Comparison of ENCODE assay signal across 8 cellular contexts in genomic region chr6:22147983-22148797, GRCh38.
DNase-seq lines count a peak whose midpoint lies in the region; ATAC-seq and TF ChIP-seq lines count a peak whose summit lies in the region.

No MANE protein-coding gene starts in this region.

- no peaks in the 10 kb centered on the region for H3K27me3 ChIP-seq in Caco-2 (replicated peaks; ENCODE audit: control insufficient read depth, insufficient read depth, low read length)
- H3K27me3 ChIP-seq in adrenal gland: no peaks in the 10 kb centered on the region
- no peaks in the 10 kb centered on the region for H3K27me3 ChIP-seq in upper lobe of right lung

- H3K27ac ChIP-seq in adrenal gland (peak overlapping the region in 1 of 5 donors; percentile 45), upper lobe of right lung (no peak overlapping the region)

- POLR2A ChIA-PET in Caco-2 (lab: Charles Lee): no interaction called here

- H3K27ac Mint-ChIP-seq in Caco-2 (ENCODE audit: unreplicated experiment): peak overlapping the region; percentile 46

- peak overlapping the region; percentile 18 for H3K4me3 Mint-ChIP-seq in Caco-2 (ENCODE audit: unreplicated experiment)

- intact Hi-C loops in Caco-2 (cut with micrococcal nuclease; ENCODE audit: unreplicated experiment) (loop anchor here (10.0 kb wide), 1 partner anchor 553 kb away; the partner anchor contains the start of gene SOX4), adrenal gland (cut with DNase I) (no loop called here), upper lobe of right lung (cut with DNase I) (no loop called here)

- in situ Hi-C loops in ACHN (cut with HindIII; ENCODE audit: low pct_ligation_motif_present, low pct_unique_long_range_greater_than_20kb, low sequenced_read_pairs): no loop called here

- CTCF ChIA-PET in Caco-2 (lab: Charles Lee): interaction anchor here (0.6 to 1.1 kb wide), 2 partner anchors 10 to 199 kb away, joined by 3 to 4 read pairs; no protein-coding TSS in a partner anchor

- no peaks in the 10 kb centered on the region for H3K36me3 Mint-ChIP-seq in Caco-2 (ENCODE audit: insufficient read depth, unreplicated experiment)

- H3K9me3 ChIP-seq in Caco-2 (no peaks in the 10 kb centered on the region), adrenal gland (replicated peaks in 1 of 3) (no peaks in the 10 kb centered on the region), upper lobe of right lung (no peaks in the 10 kb centered on the region)

- 49 to 53% (median 52%) methylated on average over 7 of the region's 7 CpGs for WGBS in adrenal gland, 4 donors

- TF ChIP-seq POLR2A in adrenal gland (IDR thresholded peaks at IDR 0.05): no peak

- no TSS peak for BruUV-seq in Caco-2 (replicated peaks; lab: Mats Ljungman, UMichigan)

- TF ChIP-seq CTCF in Caco-2 (IDR thresholded peaks at IDR 0.05; ENCODE audit: insufficient read depth in 1 of 2, low read depth in 1 of 2, low read length in 1 of 2, severe bottlenecking in 1 of 2, unreplicated experiment in 1 of 2) (no peak), adrenal gland (IDR thresholded peaks at IDR 0.05) (no peak), upper lobe of right lung (IDR thresholded peaks at IDR 0.05) (no peak)

- H3K4me3 ChIP-seq in Caco-2 (ENCODE audit: low read depth, low read length): no peak overlapping the region
- no peak overlapping the region for H3K4me3 ChIP-seq in adrenal gland
- no peak overlapping the region for H3K4me3 ChIP-seq in upper lobe of right lung

- no peaks in the 10 kb centered on the region for H3K27me3 Mint-ChIP-seq in Caco-2 (ENCODE audit: insufficient read depth, unreplicated experiment)

- H3K4me1 ChIP-seq in Caco-2: peaks cover 15% of the 10 kb centered on the region
- H3K4me1 ChIP-seq in adrenal gland (replicated peaks in 1 of 2): peaks cover 24 to 44% of the 10 kb centered on the region in 2 donors
- peaks cover 8% of the 10 kb centered on the region for H3K4me1 ChIP-seq in upper lobe of right lung

- no peaks in the 10 kb centered on the region for H3K9me3 Mint-ChIP-seq in Caco-2 (ENCODE audit: unreplicated experiment)

- peaks cover 14% of the 10 kb centered on the region for H3K4me1 Mint-ChIP-seq in Caco-2 (ENCODE audit: low read depth, unreplicated experiment)

- DNase-seq in Caco-2 (peak; percentile 49 to 57), NCI-H187 (lab: John Stamatoyannopoulos, UW) (peak; percentile 47 to 50), adrenal gland (peak in 4 of 7 donors; percentile 27 to 49 (median 33)), iris pigment epithelial cell (ENCODE audit: low read depth) (peak; percentile 89), upper lobe of right lung (no peak), ACHN (no peak)

- no peaks in the 10 kb centered on the region for H3K36me3 ChIP-seq in Caco-2 (ENCODE audit: control insufficient read depth, insufficient read depth, low read length)
- H3K36me3 ChIP-seq in adrenal gland (replicated peaks in 1 of 2): no peaks in the 10 kb centered on the region
- no peaks in the 10 kb centered on the region for H3K36me3 ChIP-seq in upper lobe of right lung

- ATAC-seq in upper lobe of right lung: peak; percentile 78
- no peak for ATAC-seq in HG03565 (IDR thresholded peaks at IDR 0.05; ENCODE audit: unreplicated experiment)
- ATAC-seq in GM21423 (IDR thresholded peaks at IDR 0.05; ENCODE audit: unreplicated experiment): no peak

Comparison
In these comparisons a context has a peak if more than half of its experiments do, and no peak if none do; other contexts are left out.
1. DNase-seq: peak in Caco-2 (2 of 2), NCI-H187 (2 of 2), adrenal gland (4 of 7) and iris pigment epithelial cell (single experiment); none in upper lobe of right lung (single experiment) and ACHN (single experiment).